ENCODE assay signal across 1 cellular context in genomic region chrX:45749375-45749774, GRCh38.
TF ChIP-seq lines count a peak whose summit lies in the region.

No MANE protein-coding gene starts in this region.

TF ChIP-seq in Ishikawa, 13 proteins besides CTCF, POLR2A, EP300 and RAD21 (continued from another document):
- TF ChIP-seq USF1 (IDR thresholded peaks at IDR 0.05) (no peak), CREB1 (IDR thresholded peaks at IDR 0.05; ENCODE audit: low read depth) (no peak), FOXM1 (IDR thresholded peaks at IDR 0.05; ENCODE audit: borderline replicate concordance, low read depth) (no peak), YY1 (IDR thresholded peaks at IDR 0.05; ENCODE audit: low read depth) (no peak), TAF1 (IDR thresholded peaks at IDR 0.05; ENCODE audit: low read depth) (no peak), NFIC (IDR thresholded peaks at IDR 0.05) (no peak), MAX (IDR thresholded peaks at IDR 0.05) (no peak)
